In the genomic region with DNA sequence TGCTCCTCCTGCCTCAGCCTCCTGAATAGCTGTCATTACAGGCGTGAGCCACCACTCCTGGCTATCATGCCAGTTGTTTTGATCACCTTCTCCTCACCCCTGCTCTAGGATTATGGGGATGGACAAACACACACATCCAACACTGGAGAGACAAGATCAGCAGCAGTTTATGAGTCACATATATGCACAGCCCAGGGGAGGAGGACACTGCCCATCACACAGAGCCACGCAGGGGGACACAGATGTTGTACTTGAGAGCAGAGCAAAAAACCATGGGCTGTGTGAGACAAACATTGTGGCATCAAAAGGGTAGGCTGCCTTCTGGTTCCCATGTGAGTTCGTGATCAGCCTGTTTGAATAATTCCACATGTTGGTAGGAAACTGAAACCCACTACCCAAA, we compare ENCODE assay signal across 21 cellular contexts. TPM values are rescaled to one million over a fixed set of nuclear protein-coding genes. Genes with fewer than 3 reads are reported as not detected.
DNase-seq lines count a peak whose midpoint lies in the region; ATAC-seq, FAIRE-seq and TF ChIP-seq lines count a peak whose summit lies in the region.
"Had no signal": no experiment of that assay in that cellular context is flagged by ENCODE, and none has a peak within 500 bp of the region (broad histone marks: within the 10 kb centered on the region; RNA-seq: fewer than 3 reads in every experiment).

No MANE protein-coding gene starts in this region.

- H3K9me3 ChIP-seq in K562 (replicated peaks; ENCODE audit: control insufficient read depth, insufficient read depth, low read depth, low read length) (no peaks in the 10 kb centered on the region), psoas muscle (no peaks in the 10 kb centered on the region)
- H3K9me3 ChIP-seq: Caco-2 had no signal

- H3K9ac ChIP-seq in K562 (ENCODE audit: insufficient read depth in 1 of 2, low read depth in 2 of 2, low read length in 2 of 2): 0 out of 4 replicates have a peak overlapping the region, but pooled peaks of 1 of the 2 experiments have one; percentile 7

- CTCF ChIA-PET in activated CD8-positive, alpha-beta memory T cell treated with anti-CD3 and anti-CD28 coated beads, Interleukin-2, amount 10 ng/mL, durations not matched to agents 7 days and 5 days (lab: Charles Lee): no interaction called here
- CTCF ChIA-PET in K562 (lab: Yijun Ruan, JAX; ENCODE audit: low intra/inter-chr PET ratio): no interaction called here

- no peak for ATAC-seq in activated CD8-positive, alpha-beta memory T cell treated with anti-CD3 and anti-CD28 coated beads, Interleukin-2, amount 10 ng/mL, durations not matched to agents 7 days and 5 days
- ATAC-seq in K562 (peak; percentile 39; the same call in 2 of the 3 replicates), psoas muscle (no peak), GM21360 (IDR thresholded peaks at IDR 0.05; ENCODE audit: unreplicated experiment) (no peak)
- ATAC-seq: HCT116 had no signal

- in situ Hi-C loops in K562 (cut with MboI): no loop called here

- TF ChIP-seq CTCF in K562 (IDR thresholded peaks at IDR 0.05 in 2 of 3, conservative IDR thresholded peaks at IDR 0.05 in 1 of 3; ENCODE audit: insufficient read depth in 2 of 3, low read depth in 1 of 3, low read length in 3 of 3): no peak
- no peak for TF ChIP-seq CTCF in psoas muscle (IDR thresholded peaks at IDR 0.05)

- no peaks in the 10 kb centered on the region for H3K9me1 ChIP-seq in K562 (ENCODE audit: control insufficient read depth, insufficient read depth, low read length)

- DNase-seq in activated CD8-positive, alpha-beta memory T cell treated with anti-CD3 and anti-CD28 coated beads for 24 hours: peak; percentile 17
- DNase-seq in activated CD8-positive, alpha-beta memory T cell treated with anti-CD3 and anti-CD28 coated beads, Interleukin-2, amount 10 ng/mL, durations not matched to agents 7 days and 5 days: no peak
- DNase-seq in GM12891 (ENCODE audit: insufficient read length, low spot score): no peak
- peak in 1 of 4 experiments; percentile 22 for DNase-seq in K562 (ENCODE audit: extremely low read depth in 1 of 4, low spot score in 3 of 4)
- DNase-seq in psoas muscle: no peak
- DNase-seq: C1 segment of cervical spinal cord; Caco-2; CD4-positive, CD25-positive, alpha-beta regulatory T cell; DMS79 treated with DMSO at 0.1 percent for 48 hours; GF-D8; GOT3; H7; HFFc6; IMR-90; KBM-7 had no signal

- H3K36me3 ChIP-seq in K562 (ENCODE audit: control insufficient read depth, insufficient read depth, low read length): peaks cover 13% of the 10 kb centered on the region; the same call in 1 of the 3 replicates
- H3K36me3 ChIP-seq in psoas muscle (ENCODE audit: insufficient read depth in 1 of 2, low read depth in 1 of 2): no peaks in the 10 kb centered on the region

- TF ChIP-seq RAD21 in K562 (CRISPR knock-in tag; conservative IDR thresholded peaks at IDR 0.05 in 1 of 2, IDR thresholded peaks at IDR 0.05 in 1 of 2): no peak

- H3K27ac ChIP-seq in K562 (ENCODE audit: extremely low read depth, low read depth, low read length) (no peak overlapping the region), psoas muscle (no peak overlapping the region)

- peaks cover 6% of the 10 kb centered on the region in 2 experiments; a peak in 2 of 5 replicates for H3K4me1 ChIP-seq in K562 (replicated peaks in 1 of 2; ENCODE audit: control insufficient read depth in 2 of 2, insufficient read depth in 2 of 2, low read length in 2 of 2)
- no peaks in the 10 kb centered on the region for H3K4me1 ChIP-seq in psoas muscle
- H3K4me1 ChIP-seq: Caco-2 had no signal

- H3K4me1 Mint-ChIP-seq in activated CD8-positive, alpha-beta memory T cell treated with anti-CD3 and anti-CD28 coated beads, Interleukin-2, amount 10 ng/mL, durations not matched to agents 7 days and 5 days: peaks cover 13% of the 10 kb centered on the region

- H3K27ac Mint-ChIP-seq in activated CD8-positive, alpha-beta memory T cell treated with anti-CD3 and anti-CD28 coated beads, Interleukin-2, amount 10 ng/mL, durations not matched to agents 7 days and 5 days: no peak overlapping the region
- H3K27ac Mint-ChIP-seq: B cell, HFFc6 had no signal

- WGBS in K562 (ENCODE audit: insufficient coverage, low coverage, missing lambda C conversion rate): 59% methylated on average over 3 of the region's 3 CpGs
- WGBS in psoas muscle, 3 donors: 80 to 85% (median 84%) methylated on average over 3 of the region's 3 CpGs

- H3K4me3 Mint-ChIP-seq in activated CD8-positive, alpha-beta memory T cell treated with anti-CD3 and anti-CD28 coated beads, Interleukin-2, amount 10 ng/mL, durations not matched to agents 7 days and 5 days: no peak overlapping the region
- H3K4me3 Mint-ChIP-seq: B cell; CD4-positive, CD25-positive, alpha-beta regulatory T cell; HFFc6 had no signal

- no peaks in the 10 kb centered on the region for H3K27me3 ChIP-seq in K562 (ENCODE audit: control insufficient read depth in 2 of 2, insufficient read depth in 2 of 2, low read length in 2 of 2)
- peaks cover 0 to 2% (median 0%) of the 10 kb centered on the region in 3 donors for H3K27me3 ChIP-seq in psoas muscle (ENCODE audit: insufficient read depth in 3 of 3, low read length in 2 of 3)

- POLR2A ChIA-PET in K562 (lab: Yijun Ruan, JAX): interaction anchor here (1.5 to 1.9 kb wide), 3 partner anchors 10 to 15 kb away, joined by 3 to 8 read pairs (median 8); no protein-coding TSS in a partner anchor

- intact Hi-C loops in K562 (cut with micrococcal nuclease): no loop called here
- intact Hi-C loops in psoas muscle (cut with DNase I): no loop called here

- no peaks in the 10 kb centered on the region for H3K79me2 ChIP-seq in K562 (ENCODE audit: control insufficient read depth, insufficient read depth, low read length)

- no TSS peak for BruUV-seq in K562 (replicated peaks; lab: Mats Ljungman, UMichigan)

- no peak for TF ChIP-seq EP300 in K562 (IDR thresholded peaks at IDR 0.05; ENCODE audit: low read length)

- H3K4me2 ChIP-seq in K562 (ENCODE audit: insufficient read depth, low read length): no peak overlapping the region

- H3K27me3 Mint-ChIP-seq in activated CD8-positive, alpha-beta memory T cell treated with anti-CD3 and anti-CD28 coated beads, Interleukin-2, amount 10 ng/mL, durations not matched to agents 7 days and 5 days: no peaks in the 10 kb centered on the region
- H3K27me3 Mint-ChIP-seq: CD4-positive, CD25-positive, alpha-beta regulatory T cell had no signal

- peaks cover 8% of the 10 kb centered on the region for H3K36me3 Mint-ChIP-seq in activated CD8-positive, alpha-beta memory T cell treated with anti-CD3 and anti-CD28 coated beads, Interleukin-2, amount 10 ng/mL, durations not matched to agents 7 days and 5 days
- H3K36me3 Mint-ChIP-seq: CD4-positive, CD25-positive, alpha-beta regulatory T cell had no signal

- no peaks in the 10 kb centered on the region for H3K9me3 Mint-ChIP-seq in activated CD8-positive, alpha-beta memory T cell treated with anti-CD3 and anti-CD28 coated beads, Interleukin-2, amount 10 ng/mL, durations not matched to agents 7 days and 5 days (ENCODE audit: low read depth)

- FAIRE-seq in GM12891 (lab: Jason Lieb, UNC) (peak; percentile 16), K562 (lab: Jason Lieb, UNC) (no peak)
- FAIRE-seq: D721Med, HTR-8/SVneo had no signal

- H4K20me1 ChIP-seq in K562 (replicated peaks; ENCODE audit: control insufficient read depth, insufficient read depth, low read length): no peaks in the 10 kb centered on the region; the same call in 1 of the 2 replicates

- TF ChIP-seq POLR2A in GM12891 (IDR thresholded peaks at IDR 0.05; ENCODE audit: low read depth, low read length) (no peak), K562 (conservative IDR thresholded peaks at IDR 0.05) (no peak)

- no peak overlapping the region for H3K4me3 ChIP-seq in K562
- no peak overlapping the region for H3K4me3 ChIP-seq in psoas muscle

- no peak overlapping the region for H2AFZ ChIP-seq in K562 (ENCODE audit: low read depth, low read length)

TF ChIP-seq in GM12891, 5 proteins besides CTCF, POLR2A, EP300 and RAD21:
- TF ChIP-seq POLR2AphosphoS5 (IDR thresholded peaks at IDR 0.05; ENCODE audit: low read depth, low read length) (no peak), TAF1 (IDR thresholded peaks at IDR 0.05; ENCODE audit: low read depth, low read length) (no peak), SPI1 (IDR thresholded peaks at IDR 0.05; ENCODE audit: low read depth, low read length) (no peak), POU2F2 (IDR thresholded peaks at IDR 0.05; ENCODE audit: low read depth, low read length) (no peak), PAX5 (IDR thresholded peaks at IDR 0.05; ENCODE audit: insufficient read depth, low read length, severe bottlenecking) (no peak)

RNA-seq across cellular contexts. Expression of a gene that starts 32.1 kb away (rescaled TPM):
- total RNA-seq in activated CD8-positive, alpha-beta memory T cell treated with anti-CD3 and anti-CD28 coated beads, Interleukin-2, amount 10 ng/mL, durations not matched to agents 7 days and 5 days: 10 to 100 TPM in 1 of 2 experiments, 1 to 10 TPM in 1; 3.7 to 11.8 TPM
- polyA plus RNA-seq in GM12891 (2012; ENCODE audit: low read depth, missing spikeins): 2.7 TPM
- 1.1 and 4.5 TPM in 2 replicates for total RNA-seq in K562 (2011; cell fraction: chromatin; rRNA removed; ENCODE audit: low replicate concordance)
- total RNA-seq in K562 (2011; cell fraction: nucleolus; rRNA removed): 1.5 and 4.3 TPM in 2 replicates
- 3.6 and 4.0 TPM in 2 replicates for total RNA-seq in K562 (2011; cell fraction: nucleoplasm; rRNA removed)
- total RNA-seq in K562 (2014; rRNA removed) (20.6 and 23.1 TPM in 2 replicates), K562 (2014; rRNA removed; fragmentation: Illumina TruSeq; extraction: Trizol) (20.4 and 21.6 TPM in 2 replicates), K562 (2015; rRNA removed; fragmentation: Illumina TruSeq; extraction: Trizol) (29.3 and 32.2 TPM in 2 replicates), K562 (2021) (21.1 and 22.5 TPM in 2 replicates), psoas muscle (under 1 TPM in 1 of 4 donors, not detected in 3; 0.25 TPM)
- polyA plus RNA-seq in K562 (2011; rRNA removed) (0.46 and 0.49 TPM in 2 replicates), K562 (2014; fragmentation: Illumina TruSeq; extraction: Trizol) (31.1 and 32.4 TPM in 2 replicates), K562 (2014; fragmentation: Nextera tagmentation; extraction: Ambion mirVana) (1 to 10 TPM; 5.2 to 8.5 TPM), K562 (2014; rRNA removed) (17.8 and 21.5 TPM in 2 replicates), psoas muscle (under 1 TPM in 1 of 3 donors, not detected in 2; 0.05 TPM)
- polyA plus RNA-seq in K562 (2011; cell fraction: cytosol; rRNA removed): 0.25 and 0.43 TPM in 2 replicates
- polyA plus RNA-seq in K562 (2011; cell fraction: nucleus; rRNA removed): 0.14 and 0.31 TPM in 2 replicates
- 20.5 and 30.0 TPM in 2 replicates for polyA plus RNA-seq in K562 (2012)
- 0.56 and 0.72 TPM in 2 replicates for polyA minus RNA-seq in K562 (2011; rRNA and poly(A)+ RNA removed)
- 0.64 TPM in 1 of 2 replicates, not detected in the other for polyA minus RNA-seq in K562 (2011; cell fraction: cytosol; rRNA and poly(A)+ RNA removed)
- 0.40 and 1.3 TPM in 2 replicates for polyA minus RNA-seq in K562 (2011; cell fraction: nucleus; rRNA and poly(A)+ RNA removed)
- total RNA-seq: A172, B cell, IMR-90 had no signal
- polyA plus RNA-seq: IMR-90 had no signal
